9 cellular contexts compared by ENCODE assay signal in genomic region chr5:40410939-40411635, GRCh38.
DNase-seq lines count a peak whose midpoint lies in the region; ATAC-seq and TF ChIP-seq lines count a peak whose summit lies in the region.
"Had no signal": no experiment of that assay in that cellular context is flagged by ENCODE, and none has a peak within 500 bp of the region (broad histone marks: within the 10 kb centered on the region; RNA-seq: fewer than 3 reads in every experiment).

No MANE protein-coding gene starts in this region.

- no peaks in the 10 kb centered on the region for H3K36me3 Mint-ChIP-seq in neural progenitor cell

- H4K20me1 ChIP-seq in Loucy (ENCODE audit: insufficient read depth, low read length, poor library complexity, severe bottlenecking): no peaks in the 10 kb centered on the region
- no peaks in the 10 kb centered on the region for H4K20me1 ChIP-seq in neural progenitor cell (ENCODE audit: low read depth)

- H3K79me2 ChIP-seq in Loucy (ENCODE audit: insufficient read depth, low read length) (no peaks in the 10 kb centered on the region), neural progenitor cell (ENCODE audit: low read depth) (no peaks in the 10 kb centered on the region)

- H3K9ac ChIP-seq in Loucy (ENCODE audit: low read depth, low read length, poor library complexity, severe bottlenecking): no peak overlapping the region
- no peak overlapping the region for H3K9ac ChIP-seq in neural progenitor cell

- ATAC-seq in mucosa of descending colon (peak; percentile 20), HG03280 (IDR thresholded peaks at IDR 0.05; ENCODE audit: unreplicated experiment) (no peak)

- peak; percentile 34 for DNase-seq in AG10803 (ENCODE audit: low read depth)
- DNase-seq in astrocyte of the spinal cord (ENCODE audit: low read depth, low spot score): peak; percentile 78
- DNase-seq in mucosa of descending colon: no peak
- no peak for DNase-seq in neural progenitor cell (ENCODE audit: low spot score)
- DNase-seq in HK-2 (ENCODE audit: unreplicated experiment): no peak
- no peak for DNase-seq in NCI-H748 (lab: John Stamatoyannopoulos, UW; ENCODE audit: unreplicated experiment)
- DNase-seq: occipital lobe had no signal

- no peak overlapping the region for H3K4me3 ChIP-seq in AG10803 (ENCODE audit: low read length)
- peak overlapping the region; percentile 19 for H3K4me3 ChIP-seq in Loucy (ENCODE audit: low read length, poor library complexity, severe bottlenecking)
- H3K4me3 ChIP-seq in astrocyte of the spinal cord (ENCODE audit: low read depth, low read length): no peak overlapping the region
- no peak overlapping the region for H3K4me3 ChIP-seq in mucosa of descending colon
- no peak overlapping the region for H3K4me3 ChIP-seq in neural progenitor cell

- no peaks in the 10 kb centered on the region for H3K27me3 Mint-ChIP-seq in neural progenitor cell (ENCODE audit: insufficient read depth, low read depth)

- H3K36me3 ChIP-seq in Loucy (ENCODE audit: insufficient read depth, low read length) (no peaks in the 10 kb centered on the region), mucosa of descending colon (ENCODE audit: low read depth) (no peaks in the 10 kb centered on the region), neural progenitor cell (no peaks in the 10 kb centered on the region)

- H3K4me3 Mint-ChIP-seq in neural progenitor cell: no peak overlapping the region

- TF ChIP-seq CTCF in AG10803 (conservative IDR thresholded peaks at IDR 0.05; ENCODE audit: low read length): no peak
- no peak for TF ChIP-seq CTCF in Loucy (conservative IDR thresholded peaks at IDR 0.05; ENCODE audit: low read length)
- TF ChIP-seq CTCF in astrocyte of the spinal cord (IDR thresholded peaks at IDR 0.05; ENCODE audit: low read depth, low read length): no peak
- no peak for TF ChIP-seq CTCF in mucosa of descending colon (IDR thresholded peaks at IDR 0.05)
- no peak for TF ChIP-seq CTCF in neural progenitor cell (IDR thresholded peaks at IDR 0.05)

- no peaks in the 10 kb centered on the region for H3K27me3 ChIP-seq in Loucy (ENCODE audit: insufficient read depth, low read length, poor library complexity, severe bottlenecking)
- no peaks in the 10 kb centered on the region for H3K27me3 ChIP-seq in neural progenitor cell

- no peaks in the 10 kb centered on the region for H3K9me2 ChIP-seq in Loucy (replicated peaks; ENCODE audit: low read depth, low read length)

- no peaks in the 10 kb centered on the region for H3K9me3 Mint-ChIP-seq in neural progenitor cell

- H3K4me2 ChIP-seq in Loucy (ENCODE audit: low read depth, low read length, poor library complexity, severe bottlenecking): peak overlapping the region; percentile 51
- no peak overlapping the region for H3K4me2 ChIP-seq in neural progenitor cell

- no peak overlapping the region for H3K27ac ChIP-seq in neural progenitor cell

- intact Hi-C loops in mucosa of descending colon (cut with DNase I, micrococcal nuclease): no loop called here

- H2AFZ ChIP-seq in Loucy (ENCODE audit: low read length) (no peak overlapping the region), neural progenitor cell (replicated peaks) (no peak overlapping the region)

- H3K27ac Mint-ChIP-seq in neural progenitor cell: no peak overlapping the region

- in situ Hi-C loops in astrocyte of the spinal cord (cut with HindIII; ENCODE audit: low sequenced_read_pairs): no loop called here

- H3K4me1 ChIP-seq in Loucy (ENCODE audit: insufficient read depth, low read length, poor library complexity, severe bottlenecking) (peaks cover 28% of the 10 kb centered on the region), mucosa of descending colon (ENCODE audit: low read depth) (peaks cover 5% of the 10 kb centered on the region), neural progenitor cell (no peaks in the 10 kb centered on the region)

- H3F3A ChIP-seq in Loucy (ENCODE audit: low read depth): no peaks in the 10 kb centered on the region
- no peaks in the 10 kb centered on the region for H3F3A ChIP-seq in neural progenitor cell (ENCODE audit: low read depth)

- H3K9me3 ChIP-seq in Loucy (ENCODE audit: insufficient read depth, low read depth, low read length) (no peaks in the 10 kb centered on the region), mucosa of descending colon (no peaks in the 10 kb centered on the region), neural progenitor cell (ENCODE audit: low read depth) (no peaks in the 10 kb centered on the region)

- no peaks in the 10 kb centered on the region for H3K4me1 Mint-ChIP-seq in neural progenitor cell

Comparison
In these comparisons a context has a peak if more than half of its experiments do, and no peak if none do; other contexts are left out.
1. DNase-seq: peak in AG10803 (single experiment) and astrocyte of the spinal cord (single experiment); none in mucosa of descending colon (0 of 3), neural progenitor cell (single experiment), HK-2 (single experiment) and NCI-H748 (single experiment).